Comparison of ENCODE assay signal across 1 cellular context in the genomic region with DNA sequence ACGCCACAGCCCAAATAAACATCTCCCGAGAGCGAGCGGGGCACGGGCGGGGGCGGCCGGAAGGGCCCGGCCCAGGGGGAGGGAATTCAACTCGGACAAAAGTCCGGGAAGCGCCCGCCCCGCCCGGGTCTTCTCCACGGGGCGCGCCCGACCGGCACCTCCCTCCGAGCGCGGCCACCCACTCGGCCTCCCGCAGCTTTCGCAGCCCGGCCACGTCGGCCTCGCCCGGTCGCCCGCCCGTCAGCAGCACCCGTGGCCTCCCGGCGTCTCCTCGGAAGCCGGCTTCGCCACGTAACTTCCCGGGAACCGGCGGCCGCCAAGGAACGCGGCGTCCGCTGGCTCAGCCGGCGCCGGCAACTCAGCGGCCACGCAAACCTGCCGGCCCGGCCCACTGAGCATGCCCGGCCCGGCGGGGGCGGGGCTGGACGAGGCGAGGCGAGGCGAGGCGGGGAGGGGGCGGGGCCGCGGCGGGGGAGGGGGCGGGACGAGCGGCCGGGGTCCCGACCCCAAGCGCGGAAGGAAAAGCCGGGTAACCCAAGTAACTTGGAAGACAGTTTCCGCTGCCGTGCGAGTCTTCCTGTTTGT.
TF ChIP-seq lines count a peak whose summit lies in the region.

Gene TJP1, minus strand, starts transcription at position 369 of the 585 bp plus-strand sequence. CDS start 440 bp downstream, outside the sequence.

TF ChIP-seq in HEK293, 187 proteins besides CTCF, POLR2A, EP300 and RAD21 (continued from another document):
- TF ChIP-seq, protein P1, sequence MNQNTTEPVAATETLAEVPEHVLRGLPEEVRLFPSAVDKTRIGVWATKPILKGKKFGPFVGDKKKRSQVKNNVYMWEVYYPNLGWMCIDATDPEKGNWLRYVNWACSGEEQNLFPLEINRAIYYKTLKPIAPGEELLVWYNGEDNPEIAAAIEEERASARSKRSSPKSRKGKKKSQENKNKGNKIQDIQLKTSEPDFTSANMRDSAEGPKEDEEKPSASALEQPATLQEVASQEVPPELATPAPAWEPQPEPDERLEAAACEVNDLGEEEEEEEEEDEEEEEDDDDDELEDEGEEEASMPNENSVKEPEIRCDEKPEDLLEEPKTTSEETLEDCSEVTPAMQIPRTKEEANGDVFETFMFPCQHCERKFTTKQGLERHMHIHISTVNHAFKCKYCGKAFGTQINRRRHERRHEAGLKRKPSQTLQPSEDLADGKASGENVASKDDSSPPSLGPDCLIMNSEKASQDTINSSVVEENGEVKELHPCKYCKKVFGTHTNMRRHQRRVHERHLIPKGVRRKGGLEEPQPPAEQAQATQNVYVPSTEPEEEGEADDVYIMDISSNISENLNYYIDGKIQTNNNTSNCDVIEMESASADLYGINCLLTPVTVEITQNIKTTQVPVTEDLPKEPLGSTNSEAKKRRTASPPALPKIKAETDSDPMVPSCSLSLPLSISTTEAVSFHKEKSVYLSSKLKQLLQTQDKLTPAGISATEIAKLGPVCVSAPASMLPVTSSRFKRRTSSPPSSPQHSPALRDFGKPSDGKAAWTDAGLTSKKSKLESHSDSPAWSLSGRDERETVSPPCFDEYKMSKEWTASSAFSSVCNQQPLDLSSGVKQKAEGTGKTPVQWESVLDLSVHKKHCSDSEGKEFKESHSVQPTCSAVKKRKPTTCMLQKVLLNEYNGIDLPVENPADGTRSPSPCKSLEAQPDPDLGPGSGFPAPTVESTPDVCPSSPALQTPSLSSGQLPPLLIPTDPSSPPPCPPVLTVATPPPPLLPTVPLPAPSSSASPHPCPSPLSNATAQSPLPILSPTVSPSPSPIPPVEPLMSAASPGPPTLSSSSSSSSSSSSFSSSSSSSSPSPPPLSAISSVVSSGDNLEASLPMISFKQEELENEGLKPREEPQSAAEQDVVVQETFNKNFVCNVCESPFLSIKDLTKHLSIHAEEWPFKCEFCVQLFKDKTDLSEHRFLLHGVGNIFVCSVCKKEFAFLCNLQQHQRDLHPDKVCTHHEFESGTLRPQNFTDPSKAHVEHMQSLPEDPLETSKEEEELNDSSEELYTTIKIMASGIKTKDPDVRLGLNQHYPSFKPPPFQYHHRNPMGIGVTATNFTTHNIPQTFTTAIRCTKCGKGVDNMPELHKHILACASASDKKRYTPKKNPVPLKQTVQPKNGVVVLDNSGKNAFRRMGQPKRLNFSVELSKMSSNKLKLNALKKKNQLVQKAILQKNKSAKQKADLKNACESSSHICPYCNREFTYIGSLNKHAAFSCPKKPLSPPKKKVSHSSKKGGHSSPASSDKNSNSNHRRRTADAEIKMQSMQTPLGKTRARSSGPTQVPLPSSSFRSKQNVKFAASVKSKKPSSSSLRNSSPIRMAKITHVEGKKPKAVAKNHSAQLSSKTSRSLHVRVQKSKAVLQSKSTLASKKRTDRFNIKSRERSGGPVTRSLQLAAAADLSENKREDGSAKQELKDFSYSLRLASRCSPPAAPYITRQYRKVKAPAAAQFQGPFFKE (tag by site-specific recombination; IDR thresholded peaks at IDR 0.05; ENCODE audit: borderline replicate concordance) = no peak
- TF ChIP-seq SP3 (tag by site-specific recombination; IDR thresholded peaks at IDR 0.05) (0 out of 2 replicates have a peak, but pooled peaks have one; percentile 35), ZIC2 (tag by site-specific recombination; IDR thresholded peaks at IDR 0.05) (no peak), AEBP2 (tag by site-specific recombination; IDR thresholded peaks at IDR 0.05; ENCODE audit: borderline replicate concordance) (no peak), ZBTB17 (tag by site-specific recombination; IDR thresholded peaks at IDR 0.05) (no peak), TCF7L2 (IDR thresholded peaks at IDR 0.05; ENCODE audit: borderline replicate concordance, low read depth, low read length) (no peak), ZNF768 (tag by site-specific recombination; IDR thresholded peaks at IDR 0.05) (no peak), ZNF391 (tag by site-specific recombination; IDR thresholded peaks at IDR 0.05; ENCODE audit: borderline replicate concordance, low read depth) (no peak), ZNF664 (tag by site-specific recombination; IDR thresholded peaks at IDR 0.05) (no peak), ZBTB26 (tag by site-specific recombination; optimal IDR thresholded peaks at IDR 0.05) (peak; percentile 60), YY1 (tag by site-specific recombination; IDR thresholded peaks at IDR 0.05) (0 out of 2 replicates have a peak, but pooled peaks have one; percentile 15), ZNF184 (tag by site-specific recombination; IDR thresholded peaks at IDR 0.05) (no peak), GLIS2 (tag by site-specific recombination; IDR thresholded peaks at IDR 0.05) (no peak), REPIN1 (tag by site-specific recombination; IDR thresholded peaks at IDR 0.05; ENCODE audit: low read depth) (no peak), KLF7 (tag by site-specific recombination; IDR thresholded peaks at IDR 0.05; ENCODE audit: borderline replicate concordance) (no peak), ZNF76 (tag by site-specific recombination; IDR thresholded peaks at IDR 0.05; ENCODE audit: borderline replicate concordance, low read depth) (no peak), ZSCAN30 (tag by site-specific recombination; IDR thresholded peaks at IDR 0.05) (peak; percentile 73; the same call in 1 of the 2 replicates), ZNF654 (tag by site-specific recombination; IDR thresholded peaks at IDR 0.05; ENCODE audit: low read depth) (no peak), ZNF521 (tag by site-specific recombination; IDR thresholded peaks at IDR 0.05) (no peak), SCRT1 (tag by site-specific recombination; IDR thresholded peaks at IDR 0.05; ENCODE audit: borderline replicate concordance) (no peak), ZNF48 (tag by site-specific recombination; IDR thresholded peaks at IDR 0.05) (no peak), ZNF248 (tag by site-specific recombination; IDR thresholded peaks at IDR 0.05) (no peak), ZNF2 (tag by site-specific recombination; IDR thresholded peaks at IDR 0.05) (no peak), ZNF549 (tag by site-specific recombination; IDR thresholded peaks at IDR 0.05) (no peak), ZNF121 (tag by site-specific recombination; IDR thresholded peaks at IDR 0.05) (no peak), SETDB1 (IDR thresholded peaks at IDR 0.05; ENCODE audit: insufficient read length, low read length) (no peak), ZNF791 (tag by site-specific recombination; IDR thresholded peaks at IDR 0.05) (no peak), ZNF624 (tag by site-specific recombination; IDR thresholded peaks at IDR 0.05) (no peak), MYNN (tag by site-specific recombination; IDR thresholded peaks at IDR 0.05; ENCODE audit: borderline replicate concordance) (no peak), ZNF433 (tag by site-specific recombination; IDR thresholded peaks at IDR 0.05; ENCODE audit: low read depth) (no peak), ZNF132 (tag by site-specific recombination; IDR thresholded peaks at IDR 0.05; ENCODE audit: borderline replicate concordance) (no peak)
- TF ChIP-seq, protein P2, sequence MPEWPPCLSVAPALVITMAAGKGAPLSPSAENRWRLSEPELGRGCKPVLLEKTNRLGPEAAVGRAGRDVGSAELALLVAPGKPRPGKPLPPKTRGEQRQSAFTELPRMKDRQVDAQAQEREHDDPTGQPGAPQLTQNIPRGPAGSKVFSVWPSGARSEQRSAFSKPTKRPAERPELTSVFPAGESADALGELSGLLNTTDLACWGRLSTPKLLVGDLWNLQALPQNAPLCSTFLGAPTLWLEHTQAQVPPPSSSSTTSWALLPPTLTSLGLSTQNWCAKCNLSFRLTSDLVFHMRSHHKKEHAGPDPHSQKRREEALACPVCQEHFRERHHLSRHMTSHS (tag by site-specific recombination; IDR thresholded peaks at IDR 0.05) = no peak
- TF ChIP-seq, protein P3, sequence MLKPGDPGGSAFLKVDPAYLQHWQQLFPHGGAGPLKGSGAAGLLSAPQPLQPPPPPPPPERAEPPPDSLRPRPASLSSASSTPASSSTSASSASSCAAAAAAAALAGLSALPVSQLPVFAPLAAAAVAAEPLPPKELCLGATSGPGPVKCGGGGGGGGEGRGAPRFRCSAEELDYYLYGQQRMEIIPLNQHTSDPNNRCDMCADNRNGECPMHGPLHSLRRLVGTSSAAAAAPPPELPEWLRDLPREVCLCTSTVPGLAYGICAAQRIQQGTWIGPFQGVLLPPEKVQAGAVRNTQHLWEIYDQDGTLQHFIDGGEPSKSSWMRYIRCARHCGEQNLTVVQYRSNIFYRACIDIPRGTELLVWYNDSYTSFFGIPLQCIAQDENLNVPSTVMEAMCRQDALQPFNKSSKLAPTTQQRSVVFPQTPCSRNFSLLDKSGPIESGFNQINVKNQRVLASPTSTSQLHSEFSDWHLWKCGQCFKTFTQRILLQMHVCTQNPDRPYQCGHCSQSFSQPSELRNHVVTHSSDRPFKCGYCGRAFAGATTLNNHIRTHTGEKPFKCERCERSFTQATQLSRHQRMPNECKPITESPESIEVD (tag by site-specific recombination; IDR thresholded peaks at IDR 0.05) = no peak
- TF ChIP-seq, protein P4, sequence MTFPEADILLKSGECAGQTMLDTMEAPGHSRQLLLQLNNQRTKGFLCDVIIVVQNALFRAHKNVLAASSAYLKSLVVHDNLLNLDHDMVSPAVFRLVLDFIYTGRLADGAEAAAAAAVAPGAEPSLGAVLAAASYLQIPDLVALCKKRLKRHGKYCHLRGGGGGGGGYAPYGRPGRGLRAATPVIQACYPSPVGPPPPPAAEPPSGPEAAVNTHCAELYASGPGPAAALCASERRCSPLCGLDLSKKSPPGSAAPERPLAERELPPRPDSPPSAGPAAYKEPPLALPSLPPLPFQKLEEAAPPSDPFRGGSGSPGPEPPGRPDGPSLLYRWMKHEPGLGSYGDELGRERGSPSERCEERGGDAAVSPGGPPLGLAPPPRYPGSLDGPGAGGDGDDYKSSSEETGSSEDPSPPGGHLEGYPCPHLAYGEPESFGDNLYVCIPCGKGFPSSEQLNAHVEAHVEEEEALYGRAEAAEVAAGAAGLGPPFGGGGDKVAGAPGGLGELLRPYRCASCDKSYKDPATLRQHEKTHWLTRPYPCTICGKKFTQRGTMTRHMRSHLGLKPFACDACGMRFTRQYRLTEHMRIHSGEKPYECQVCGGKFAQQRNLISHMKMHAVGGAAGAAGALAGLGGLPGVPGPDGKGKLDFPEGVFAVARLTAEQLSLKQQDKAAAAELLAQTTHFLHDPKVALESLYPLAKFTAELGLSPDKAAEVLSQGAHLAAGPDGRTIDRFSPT (tag by site-specific recombination; IDR thresholded peaks at IDR 0.05) = no peak
